8 cellular contexts compared by ENCODE assay signal in the genomic region with DNA sequence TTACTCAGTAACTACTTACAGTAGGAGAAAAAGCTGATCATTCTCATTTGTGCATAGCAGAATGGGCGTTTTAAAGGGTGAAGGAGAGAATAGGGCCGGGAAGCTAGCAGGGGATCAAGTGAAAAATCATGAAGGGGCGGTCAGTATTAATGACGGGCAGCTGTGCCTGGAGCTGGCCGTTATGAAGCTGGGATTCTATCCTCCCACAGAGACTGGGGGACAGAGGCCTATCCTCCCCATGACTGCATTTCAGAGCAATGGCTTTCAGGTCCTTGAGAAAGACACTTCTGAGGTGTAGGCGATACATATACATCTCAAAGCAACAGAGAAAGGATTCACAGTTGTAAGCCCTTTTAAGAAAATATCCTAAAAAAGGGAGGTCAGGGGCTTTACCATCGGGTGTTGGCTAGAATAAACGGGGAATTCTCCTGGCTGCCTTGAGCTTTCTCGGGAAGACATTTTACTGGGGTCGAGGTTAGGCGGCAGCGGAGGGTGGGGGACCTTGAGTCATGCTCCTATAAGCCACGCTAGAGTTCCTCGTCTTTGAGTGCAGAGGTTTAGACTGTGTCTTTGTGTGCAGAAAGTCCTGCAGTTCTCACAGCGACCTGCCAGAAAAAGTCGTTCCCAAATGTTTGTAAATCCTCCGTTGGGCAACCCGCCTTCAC. TPM values are rescaled to one million over a fixed set of nuclear protein-coding genes. Genes with fewer than 3 reads are reported as not detected.
DNase-seq lines count a peak whose midpoint lies in the region; ATAC-seq and TF ChIP-seq lines count a peak whose summit lies in the region.

No MANE protein-coding gene starts in this region.

- intact Hi-C loops in spleen (cut with DNase I; ENCODE audit: low total_unique reads): no loop called here

- H3K27ac ChIP-seq in VCaP (peak overlapping the region; percentile 85), spleen (peak overlapping the region; percentile 57 to 89 (median 86))

- H3K4me3 ChIP-seq in H7 (ENCODE audit: insufficient read depth, low read depth, low read length): peak overlapping the region; percentile 79
- peak overlapping the region; percentile 70 for H3K4me3 ChIP-seq in iPS-11a (ENCODE audit: low read depth, low read length)
- peak overlapping the region; percentile 50 to 80 (median 58) for H3K4me3 ChIP-seq in spleen

- H3K4me1 ChIP-seq in spleen: peaks cover 4 to 47% (median 25%) of the 10 kb centered on the region in 6 donors

- WGBS in spleen, 5 donors: 27 to 35% (median 32%) methylated on average over 18 of the region's 18 CpGs

- H3K27me3 ChIP-seq in H7 (ENCODE audit: control insufficient read depth, insufficient read depth, low read length) (peaks cover 9% of the 10 kb centered on the region), spleen (replicated peaks in 1 of 7) (peaks cover 0 to 40% (median 8%) of the 10 kb centered on the region in 7 donors)

- TF ChIP-seq CTCF in VCaP (conservative IDR thresholded peaks at IDR 0.05) (no peak), spleen (IDR thresholded peaks at IDR 0.05 in 8 of 11, conservative IDR thresholded peaks at IDR 0.05 in 3 of 11) (no peak)

- H3K36me3 ChIP-seq in H7 (replicated peaks; ENCODE audit: control insufficient read depth, insufficient read depth, low read length) (no peaks in the 10 kb centered on the region), spleen (no peaks in the 10 kb centered on the region)

- DNase-seq in H7 (peak; percentile 36), spleen (no peak), hippocampal formation (lab: John Stamatoyannopoulos, UW) (no peak), inferior parietal cortex (ENCODE audit: extremely low spot score) (no peak), DMS153 treated with DMSO at 0.1 percent for 48 hours (lab: John Stamatoyannopoulos, UW; ENCODE audit: unreplicated experiment) (no peak)

- no peaks in the 10 kb centered on the region for H3K9me3 ChIP-seq in spleen

- TF ChIP-seq POLR2A in spleen (IDR thresholded peaks at IDR 0.05): no peak

- no peak for ATAC-seq in GM18511 (IDR thresholded peaks at IDR 0.05; ENCODE audit: unreplicated experiment)

RNA-seq across cellular contexts. Expression of a gene that starts 0.6 kb away (rescaled TPM):
- total RNA-seq in H7 (2014; rRNA removed; shearing (Covaris generic)): 12.2 and 13.0 TPM in 2 replicates
- total RNA-seq in spleen: 10 to 100 TPM; 14.0 to 27.2 (median 16.3) TPM
- 1 to 10 TPM; 4.8 to 8.3 (median 6.1) TPM for polyA plus RNA-seq in spleen

RNA-seq across cellular contexts. Expression of a gene that starts 39.2 kb away (rescaled TPM):
- total RNA-seq in H7 (2014; rRNA removed; shearing (Covaris generic)): 28.6 and 31.2 TPM in 2 replicates
- total RNA-seq in spleen: 10 to 100 TPM in 4 of 7 donors, 1 to 10 TPM in 3; 4.6 to 17.3 (median 10.1) TPM
- 1 to 10 TPM; 3.2 to 6.0 (median 3.4) TPM for polyA plus RNA-seq in spleen

RNA-seq across cellular contexts. Expression of a gene that starts 57.4 kb away (rescaled TPM):
- 4.2 and 5.8 TPM in 2 replicates for total RNA-seq in H7 (2014; rRNA removed; shearing (Covaris generic))
- 10 to 100 TPM; 26.7 to 80.0 (median 51.5) TPM for total RNA-seq in spleen
- polyA plus RNA-seq in spleen: 10 to 100 TPM; 14.3 to 58.6 (median 15.5) TPM
